ENCODE assay signal across 8 cellular contexts in genomic region chr4:168480991-168481588, GRCh38. TPM values are rescaled to one million over a fixed set of nuclear protein-coding genes. Genes with fewer than 3 reads are reported as not detected.
DNase-seq lines count a peak whose midpoint lies in the region; ATAC-seq and TF ChIP-seq lines count a peak whose summit lies in the region.

No MANE protein-coding gene starts in this region.

- intact Hi-C loops in aorta (cut with DNase I): loop anchor here (2.0 to 5.0 kb wide), 2 partner anchors 162 to 164 kb away; partner anchors contain the start of gene DDX60 (in 2 of the 2)

- no peaks in the 10 kb centered on the region for H3K36me3 ChIP-seq in aorta (ENCODE audit: control insufficient read depth in 1 of 2, insufficient read depth in 2 of 2, low read length in 1 of 2)

- ATAC-seq in HG02885 (IDR thresholded peaks at IDR 0.05; ENCODE audit: poor library complexity, unreplicated experiment) (peak; percentile 32), esophagus mucosa (peak; percentile 63), aorta (ENCODE audit: low FRiP score) (peak; percentile 76)

- H3K27me3 Mint-ChIP-seq in nephron (ENCODE audit: low read depth): no peaks in the 10 kb centered on the region

- TF ChIP-seq CTCF in nephron (IDR thresholded peaks at IDR 0.05; ENCODE audit: unreplicated experiment in 3 of 3): no peak

- peaks cover 4% of the 10 kb centered on the region for H3K9me3 Mint-ChIP-seq in nephron

- H3K4me3 Mint-ChIP-seq in nephron: peak overlapping the region; percentile 89 to 92 (median 91)

- H3K4me3 ChIP-seq in aorta (ENCODE audit: low read length in 2 of 2): peak overlapping the region; percentile 88 to 93

- H3K27me3 ChIP-seq in aorta (ENCODE audit: control insufficient read depth in 1 of 2, insufficient read depth in 2 of 2, low read length in 1 of 2): no peaks in the 10 kb centered on the region

- H3K27ac Mint-ChIP-seq in nephron: peak overlapping the region; percentile 95 to 98 (median 95)

- H3K27ac ChIP-seq in aorta (ENCODE audit: low read depth in 1 of 2, low read length in 2 of 2): peak overlapping the region; percentile 67 to 86

- peaks cover 33% of the 10 kb centered on the region for H3K4me1 Mint-ChIP-seq in nephron

- 10 to 17% methylated on average over 7 of the region's 7 CpGs for WGBS in aorta, 2 donors

- H3K9me3 ChIP-seq in aorta (ENCODE audit: control insufficient read depth, low read length): no peaks in the 10 kb centered on the region

- H3K4me1 ChIP-seq in aorta (ENCODE audit: control insufficient read depth in 1 of 2, insufficient read depth in 2 of 2, low read length in 2 of 2): peaks cover 0 to 2% of the 10 kb centered on the region in 2 donors

- DNase-seq in NCI-H748 (lab: John Stamatoyannopoulos, UW; ENCODE audit: unreplicated experiment): peak; percentile 30
- no peak for DNase-seq in NCI-H748 treated with DMSO at 0.1 percent for 48 hours (lab: John Stamatoyannopoulos, UW)
- peak; percentile 53 for DNase-seq in NCI-H526 treated with DMSO at 0.1 percent for 48 hours (lab: John Stamatoyannopoulos, UW)
- peak; percentile 33 for DNase-seq in activated CD8-positive, alpha-beta memory T cell treated with anti-CD3 and anti-CD28 coated beads, Interleukin-2, amount 50 U/mL, for 4 hours
- no peak for DNase-seq in aorta

- H3K36me3 Mint-ChIP-seq in nephron (ENCODE audit: low read depth): no peaks in the 10 kb centered on the region

RNA-seq across cellular contexts. Expression of gene DDX60L, which starts 0.8 kb away (rescaled TPM):
- total RNA-seq in esophagus mucosa (4.6 TPM), aorta (10 to 100 TPM; 19.5 to 30.1 TPM)
- 10 to 100 TPM in 1 of 2 donors, 1 to 10 TPM in 1; 4.1 to 11.5 TPM for polyA plus RNA-seq in aorta

RNA-seq across cellular contexts. Expression of gene PALLD, which starts 15.8 kb away (rescaled TPM):
- total RNA-seq in esophagus mucosa: 70.1 TPM
- total RNA-seq in aorta: 100 to 1,000 TPM; 352 to 626 TPM
- 100 to 1,000 TPM; 253 to 576 TPM for polyA plus RNA-seq in aorta

Comparison
In these comparisons a context has a peak if more than half of its experiments do, and no peak if none do; other contexts are left out.
1. DNase-seq: peak in NCI-H748 (single experiment), NCI-H526 treated with DMSO at 0.1 percent for 48 hours (single experiment) and activated CD8-positive, alpha-beta memory T cell treated with anti-CD3 and anti-CD28 coated beads, Interleukin-2, amount 50 U/mL, for 4 hours (single experiment); none in NCI-H748 treated with DMSO at 0.1 percent for 48 hours (single experiment) and aorta (0 of 2).
2. Peak in every context shown above with its lines, with median percentiles within 50 percentile points of each other: ATAC-seq.